1 cellular context compared by ENCODE assay signal in the genomic region with DNA sequence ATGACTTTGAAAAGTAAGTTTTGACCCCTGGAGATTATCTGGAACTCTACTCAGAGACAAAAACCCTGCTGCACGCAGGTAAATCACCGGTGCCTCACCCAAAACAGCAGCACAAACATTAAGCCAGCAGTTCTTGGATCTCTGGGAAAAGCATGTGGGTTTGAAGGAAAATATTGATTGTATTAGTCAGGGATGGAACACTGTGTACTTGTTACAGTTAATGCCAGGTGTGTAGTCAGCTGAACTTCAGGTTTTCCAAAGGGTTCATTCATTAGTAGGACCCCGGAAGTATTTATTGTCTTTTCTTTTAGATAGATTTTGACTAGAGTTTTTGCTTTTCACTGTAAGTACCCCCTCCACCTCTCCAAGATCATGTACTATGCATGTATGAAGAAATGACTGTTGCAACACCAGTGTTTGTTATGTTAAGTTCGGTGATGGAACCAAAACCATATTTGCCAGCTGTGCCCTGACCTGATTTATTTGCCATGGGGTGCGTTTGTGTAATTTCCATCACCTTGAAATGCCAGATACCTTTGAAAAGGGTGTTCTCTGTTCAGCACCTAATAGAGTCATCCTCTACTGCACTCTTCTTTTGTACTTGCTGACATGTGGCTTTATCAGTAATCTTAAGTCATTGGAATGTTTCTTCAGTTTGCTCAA.
TF ChIP-seq lines count a peak whose summit lies in the region.

No MANE protein-coding gene starts in this region.

TF ChIP-seq in liver, 16 proteins besides CTCF, POLR2A, EP300 and RAD21 (continued from another document):
- peak; percentile 52 for TF ChIP-seq NR2F2 (IDR thresholded peaks at IDR 0.05)
- TF ChIP-seq SP1 (IDR thresholded peaks at IDR 0.05), result peak; percentile 88
- TF ChIP-seq JUND (IDR thresholded peaks at IDR 0.05), result peak; percentile 81 to 84
